In the genomic region with DNA sequence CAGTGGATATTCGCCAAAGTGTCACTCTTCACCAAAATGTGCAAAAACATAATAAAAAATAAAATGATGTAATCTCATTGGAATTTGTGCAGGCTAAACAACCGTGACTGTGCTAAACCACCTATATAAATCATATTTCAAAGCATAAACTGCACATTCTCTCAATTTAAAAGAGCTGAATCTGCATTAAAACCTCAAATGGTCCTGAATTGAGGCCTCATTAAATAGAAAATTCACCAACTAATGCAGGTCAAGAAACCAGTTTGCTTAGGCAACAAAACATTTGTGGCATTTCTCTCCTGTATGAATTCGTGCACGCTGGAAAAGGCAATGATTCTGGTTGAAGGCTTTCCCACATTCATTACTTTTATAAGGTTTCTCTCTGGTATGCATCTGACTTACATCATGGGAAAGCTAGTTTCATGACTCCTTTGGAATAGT, we compare ENCODE assay signal across 17 cellular contexts.
A peak's percentile ranks its signal among the peaks of the same experiment; 100 is the strongest.
DNase-seq lines count a peak whose midpoint lies in the region; ATAC-seq, FAIRE-seq and TF ChIP-seq lines count a peak whose summit lies in the region.
"Had no signal": no experiment of that assay in that cellular context is flagged by ENCODE, and none has a peak within 500 bp of the region (broad histone marks: within the 10 kb centered on the region; RNA-seq: fewer than 3 reads in every experiment).

No MANE protein-coding gene starts in this region.

- peaks cover 6% of the 10 kb centered on the region for H3K4me1 ChIP-seq in smooth muscle cell (ENCODE audit: low read depth)
- H3K4me1 ChIP-seq: spleen had no signal

- H3K79me2 ChIP-seq in smooth muscle cell (ENCODE audit: low read depth) = no peaks in the 10 kb centered on the region

- FAIRE-seq in H54 (lab: Jason Lieb, UNC) = peak; percentile 23

- H3K27ac Mint-ChIP-seq in activated naive CD4-positive, alpha-beta T cell treated with anti-CD3 and anti-CD28 coated beads, Interleukin-2, amount 50 U/mL, for 72 hours = no peak overlapping the region
- H3K27ac Mint-ChIP-seq: dendritic cell treated with granulocyte-macrophage colony-stimulating factor and Interleukin-4, amounts not matched to agents 40 ng/mL and 50 ng/mL, for 4 days; T-helper 1 cell treated with Interleukin-12 subunit alpha and Interleukin-12 subunit beta and Interleukin-4 antibody, amounts not matched to agents 30 μg/mL and 1 μg/mL, for 36 hours had no signal

- no peaks in the 10 kb centered on the region for H3K36me3 Mint-ChIP-seq in activated naive CD4-positive, alpha-beta T cell treated with anti-CD3 and anti-CD28 coated beads, Interleukin-2, amount 50 U/mL, for 72 hours

- H3K9me3 ChIP-seq in SK-N-MC (ENCODE audit: low read depth, low read length) = no peaks in the 10 kb centered on the region
- no peaks in the 10 kb centered on the region for H3K9me3 ChIP-seq in smooth muscle cell (replicated peaks; ENCODE audit: low read depth)
- H3K9me3 ChIP-seq: gastroesophageal sphincter, tibial artery had no signal

- peak overlapping the region; percentile 21; the same call in 1 of the 2 replicates for H3K4me3 ChIP-seq in SK-N-MC
- H3K4me3 ChIP-seq in fibroblast of the aortic adventitia (ENCODE audit: low read depth, low read length) = no peak overlapping the region
- no peak overlapping the region for H3K4me3 ChIP-seq in smooth muscle cell
- H3K4me3 ChIP-seq: gastroesophageal sphincter, spleen, tibial artery had no signal

- H3K36me3 ChIP-seq in SK-N-MC (ENCODE audit: insufficient read depth, low read length) (no peaks in the 10 kb centered on the region), smooth muscle cell (ENCODE audit: low read depth) (no peaks in the 10 kb centered on the region)
- H3K36me3 ChIP-seq: gastroesophageal sphincter, spleen, tibial artery had no signal

- DNase-seq in H54 (ENCODE audit: insufficient read length, low spot score) (no peak), SK-N-MC (ENCODE audit: low read depth, low spot score) (peak; percentile 61), fibroblast of the aortic adventitia (ENCODE audit: low read depth) (peak; percentile 45), smooth muscle cell (lab: John Stamatoyannopoulos, UW; ENCODE audit: unreplicated experiment) (no peak), SKM-1 (lab: John Stamatoyannopoulos, UW; ENCODE audit: unreplicated experiment) (no peak), NCI-H2171 (lab: John Stamatoyannopoulos, UW) (no peak)
- no peak for DNase-seq in activated naive CD4-positive, alpha-beta T cell treated with anti-CD3 and anti-CD28 coated beads, Interleukin-2, amount 50 U/mL, for 72 hours (ENCODE audit: low spot score in 2 of 2)
- DNase-seq: activated naive CD4-positive, alpha-beta T cell; KG1; NCI-H2081 treated with DMSO at 0.1 percent for 48 hours; spleen; tibial artery had no signal

- H3F3A ChIP-seq in smooth muscle cell (ENCODE audit: low read depth) = peaks cover 4% of the 10 kb centered on the region

- peak overlapping the region; percentile 72 for H3K27ac ChIP-seq in SK-N-MC
- peak overlapping the region; percentile 92 for H3K27ac ChIP-seq in smooth muscle cell (ENCODE audit: low read depth)
- H3K27ac ChIP-seq: gastroesophageal sphincter, spleen had no signal

- peaks cover 0 to 4% of the 10 kb centered on the region in 2 donors for H3K9me3 Mint-ChIP-seq in activated naive CD4-positive, alpha-beta T cell treated with anti-CD3 and anti-CD28 coated beads, Interleukin-2, amount 50 U/mL, for 72 hours
- H3K9me3 Mint-ChIP-seq: dendritic cell treated with granulocyte-macrophage colony-stimulating factor and Interleukin-4, amounts not matched to agents 40 ng/mL and 50 ng/mL, for 4 days; neural crest cell had no signal

- ATAC-seq in activated naive CD4-positive, alpha-beta T cell treated with anti-CD3 and anti-CD28 coated beads, Interleukin-2, amount 50 U/mL, for 72 hours = no peak
- ATAC-seq: gastroesophageal sphincter, left lobe of liver had no signal

- H4K20me1 ChIP-seq in smooth muscle cell (ENCODE audit: low read depth) = no peaks in the 10 kb centered on the region

- no peaks in the 10 kb centered on the region for H3K27me3 ChIP-seq in smooth muscle cell (ENCODE audit: low read depth)
- H3K27me3 ChIP-seq: gastroesophageal sphincter, spleen, tibial artery had no signal

- no peak overlapping the region for H2AFZ ChIP-seq in smooth muscle cell (ENCODE audit: low read depth)

- TF ChIP-seq POLR2A in H54 (IDR thresholded peaks at IDR 0.05; ENCODE audit: low read depth, low read length) = no peak

- 50% methylated on average over 4 of the region's 4 CpGs for WGBS in smooth muscle cell (ENCODE audit: low lambda C conversion rate)

- H3K4me2 ChIP-seq in smooth muscle cell = no peak overlapping the region

- H3K9ac ChIP-seq in SK-N-MC (ENCODE audit: insufficient read length) (no peak overlapping the region), smooth muscle cell (ENCODE audit: low read depth) (peak overlapping the region; percentile 28)

- no peak for TF ChIP-seq CTCF in fibroblast of the aortic adventitia (IDR thresholded peaks at IDR 0.05; ENCODE audit: insufficient read depth, low read length)
- TF ChIP-seq CTCF in smooth muscle cell (IDR thresholded peaks at IDR 0.05; ENCODE audit: borderline replicate concordance, insufficient read depth, poor library complexity, severe bottlenecking) = no peak

Comparison
In these comparisons a context has a peak if more than half of its experiments do, and no peak if none do; other contexts are left out.
1. DNase-seq: peak in SK-N-MC (single experiment) and fibroblast of the aortic adventitia (single experiment); none in H54 (single experiment), smooth muscle cell (single experiment), SKM-1 (single experiment), NCI-H2171 (single experiment) and activated naive CD4-positive, alpha-beta T cell treated with anti-CD3 and anti-CD28 coated beads, Interleukin-2, amount 50 U/mL, for 72 hours (0 of 2).